ENCODE assay signal across 27 cellular contexts in genomic region chr16:16196099-16196498, GRCh38. TPM values are rescaled to one million over a fixed set of nuclear protein-coding genes. Genes with fewer than 3 reads are reported as not detected.
"Had no signal": no experiment of that assay in that cellular context is flagged by ENCODE, and none has a peak within 500 bp of the region (broad histone marks: within the 10 kb centered on the region; RNA-seq: fewer than 3 reads in every experiment).

No MANE protein-coding gene starts in this region.

- DNase-seq: colonic mucosa; cortex of kidney; dermis blood vessel endothelial cell; dorsolateral prefrontal cortex; effector CD4-positive, alpha-beta T cell; effector CD8-positive, alpha-beta T cell; effector memory CD4-positive, alpha-beta T cell; endodermal cell; erythroblast; esophagus squamous epithelium; foreskin fibroblast; foreskin keratinocyte; foreskin melanocyte; glutamatergic neuron; head of caudate nucleus; heart right ventricle had no signal

- ATAC-seq: esophagus mucosa, foreskin keratinocyte, gastroesophageal sphincter, heart left ventricle, heart right ventricle had no signal

- FAIRE-seq: colon, endometrium, endothelial cell of umbilical vein, frontal cortex had no signal

- H3K9me3 Mint-ChIP-seq: dendritic cell treated with granulocyte-macrophage colony-stimulating factor and Interleukin-4, amounts not matched to agents 40 ng/mL and 50 ng/mL, for 4 days; endodermal cell had no signal

- H3K4me3 ChIP-seq: colonic mucosa, coronary artery, dorsolateral prefrontal cortex, esophagus muscularis mucosa, esophagus squamous epithelium, gastroesophageal sphincter, heart left ventricle, heart right ventricle had no signal

- H3K27ac Mint-ChIP-seq: dendritic cell treated with granulocyte-macrophage colony-stimulating factor and Interleukin-4, amounts not matched to agents 40 ng/mL and 50 ng/mL, for 4 days; endodermal cell had no signal

- H3K9me3 ChIP-seq: colonic mucosa, esophagus muscularis mucosa, esophagus squamous epithelium, gastroesophageal sphincter, heart left ventricle, heart right ventricle had no signal

- H3K27me3 Mint-ChIP-seq: dendritic cell treated with granulocyte-macrophage colony-stimulating factor and Interleukin-4, amounts not matched to agents 40 ng/mL and 50 ng/mL, for 4 days had no signal

- H3K27ac ChIP-seq: colonic mucosa, coronary artery, dorsolateral prefrontal cortex, epithelial cell of prostate, esophagus muscularis mucosa, esophagus squamous epithelium, foreskin keratinocyte, gastroesophageal sphincter, heart left ventricle, heart right ventricle had no signal

- H3K4me3 Mint-ChIP-seq: dendritic cell treated with granulocyte-macrophage colony-stimulating factor and Interleukin-4, amounts not matched to agents 40 ng/mL and 50 ng/mL, for 4 days; endodermal cell had no signal

- H3K4me1 ChIP-seq: colonic mucosa, esophagus squamous epithelium, foreskin keratinocyte, heart left ventricle, heart right ventricle had no signal

- H3K27me3 ChIP-seq: colonic mucosa, dorsolateral prefrontal cortex, esophagus muscularis mucosa, esophagus squamous epithelium, foreskin keratinocyte, gastroesophageal sphincter, heart left ventricle, heart right ventricle had no signal

- H3K36me3 ChIP-seq: colonic mucosa, esophagus muscularis mucosa, esophagus squamous epithelium, gastroesophageal sphincter, heart left ventricle, heart right ventricle had no signal

RNA-seq across cellular contexts. Expression of gene ABCC6, which starts 27.2 kb away (rescaled TPM):
- total RNA-seq: foreskin keratinocyte had no signal
